Comparison of ENCODE assay signal across 17 cellular contexts in the genomic region with DNA sequence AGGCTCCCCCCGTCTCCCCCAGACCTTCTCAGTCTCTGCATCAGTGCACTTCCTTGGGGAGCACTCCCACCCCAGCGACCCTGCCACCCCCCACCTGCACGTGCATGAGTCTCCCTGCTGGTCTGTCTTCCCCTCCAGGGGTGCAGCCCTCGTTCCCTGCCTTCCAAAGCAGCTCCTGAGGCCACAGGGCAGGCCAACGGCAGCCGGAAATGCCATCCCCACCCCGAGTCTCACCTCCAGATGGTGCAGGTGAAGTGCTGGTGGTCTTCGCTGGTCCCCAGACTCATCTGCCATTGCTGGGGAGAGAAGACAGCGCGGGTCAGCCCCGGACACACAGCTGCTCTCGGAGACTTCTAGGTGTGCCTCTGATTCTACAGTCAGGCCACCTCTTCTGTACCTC. TPM values are rescaled to one million over a fixed set of nuclear protein-coding genes. Genes with fewer than 3 reads are reported as not detected.
DNase-seq lines count a peak whose midpoint lies in the region; ATAC-seq and TF ChIP-seq lines count a peak whose summit lies in the region.
"Had no signal": no experiment of that assay in that cellular context is flagged by ENCODE, and none has a peak within 500 bp of the region (broad histone marks: within the 10 kb centered on the region; RNA-seq: fewer than 3 reads in every experiment).

No MANE protein-coding gene starts in this region.

- H3K9me3 ChIP-seq in IMR-90 (ENCODE audit: control insufficient read depth, insufficient read depth, low read length) = no peaks in the 10 kb centered on the region
- H3K9me3 ChIP-seq: A549, Caco-2 had no signal

- H3K4me3 Mint-ChIP-seq in activated naive CD4-positive, alpha-beta T cell treated with anti-CD3 and anti-CD28 coated beads for 36 hours = no peak overlapping the region
- H3K4me3 Mint-ChIP-seq in dendritic cell treated with granulocyte-macrophage colony-stimulating factor and Interleukin-4, amounts not matched to agents 40 ng/mL and 50 ng/mL, for 4 days = no peak overlapping the region
- H3K4me3 Mint-ChIP-seq in stimulated activated effector memory CD8-positive, alpha-beta T cell treated with anti-CD3 and anti-CD28 coated beads, Interleukin-12 subunit alpha, Interleukin-12 subunit beta, amount 100 ng/mL, for 72 hours = no peak overlapping the region
- no peak overlapping the region for H3K4me3 Mint-ChIP-seq in activated CD4-positive, alpha-beta memory T cell treated with anti-CD3 and anti-CD28 coated beads, Interleukin-2, amount 10 ng/mL, durations not matched to agents 7 days and 5 days
- H3K4me3 Mint-ChIP-seq: CD4-positive, alpha-beta T cell; HFFc6 had no signal

- in situ Hi-C loops in IMR-90 (cut with MboI; ENCODE audit: low sequenced_read_pairs) = no loop called here

- TF ChIP-seq RAD21 in IMR-90 (IDR thresholded peaks at IDR 0.05; ENCODE audit: low read length) = no peak

- H3K14ac ChIP-seq in IMR-90 (replicated peaks; ENCODE audit: low read depth, low read length) = no peak overlapping the region

- no peak overlapping the region for H4K91ac ChIP-seq in IMR-90 (ENCODE audit: insufficient read depth, low read depth, low read length)

- no peak overlapping the region for H3K18ac ChIP-seq in IMR-90 (ENCODE audit: low read depth, low read length)

- H3K36me3 Mint-ChIP-seq in activated naive CD4-positive, alpha-beta T cell treated with anti-CD3 and anti-CD28 coated beads for 36 hours (ENCODE audit: low read depth) = peaks cover 18% of the 10 kb centered on the region
- peaks cover 96% of the 10 kb centered on the region for H3K36me3 Mint-ChIP-seq in dendritic cell treated with granulocyte-macrophage colony-stimulating factor and Interleukin-4, amounts not matched to agents 40 ng/mL and 50 ng/mL, for 4 days (ENCODE audit: low read depth)
- H3K36me3 Mint-ChIP-seq in stimulated activated effector memory CD8-positive, alpha-beta T cell treated with anti-CD3 and anti-CD28 coated beads, Interleukin-12 subunit alpha, Interleukin-12 subunit beta, amount 100 ng/mL, for 72 hours = peaks cover 91% of the 10 kb centered on the region
- H3K36me3 Mint-ChIP-seq in activated CD4-positive, alpha-beta memory T cell treated with anti-CD3 and anti-CD28 coated beads, Interleukin-2, amount 10 ng/mL, durations not matched to agents 7 days and 5 days (ENCODE audit: low read depth) = peaks cover 40% of the 10 kb centered on the region

- H2AFZ ChIP-seq in IMR-90 (replicated peaks; ENCODE audit: low read length, poor library complexity) = peak overlapping the region; percentile 14

- POLR2A ChIA-PET in IMR-90 (lab: Charles Lee; ENCODE audit: unreplicated experiment) = no interaction called here
- POLR2A ChIA-PET in activated CD4-positive, alpha-beta memory T cell treated with anti-CD3 and anti-CD28 coated beads, Interleukin-2, amount 10 ng/mL, durations not matched to agents 7 days and 5 days (lab: Charles Lee) = no interaction called here

- TF ChIP-seq CTCF in IMR-90 (conservative IDR thresholded peaks at IDR 0.05; ENCODE audit: low read depth, low read length) = no peak

- H4K20me1 ChIP-seq in IMR-90 (ENCODE audit: insufficient read depth, low read length) = peaks cover 48% of the 10 kb centered on the region

- no peak overlapping the region for H4K5ac ChIP-seq in IMR-90 (ENCODE audit: low read depth, low read length)

- H2BK15ac ChIP-seq in IMR-90 (ENCODE audit: low read depth, low read length) = no peak overlapping the region

- H4K8ac ChIP-seq in IMR-90 (ENCODE audit: low read depth in 2 of 2, low read length in 2 of 2) = no peak overlapping the region

- no peak overlapping the region for H3K4me2 ChIP-seq in IMR-90 (ENCODE audit: low read depth, low read length)
- H3K4me2 ChIP-seq: A549 had no signal

- H3K27me3 Mint-ChIP-seq in activated naive CD4-positive, alpha-beta T cell treated with anti-CD3 and anti-CD28 coated beads for 36 hours (ENCODE audit: low read depth) = no peaks in the 10 kb centered on the region
- H3K27me3 Mint-ChIP-seq in dendritic cell treated with granulocyte-macrophage colony-stimulating factor and Interleukin-4, amounts not matched to agents 40 ng/mL and 50 ng/mL, for 4 days = no peaks in the 10 kb centered on the region
- H3K27me3 Mint-ChIP-seq in activated CD4-positive, alpha-beta memory T cell treated with anti-CD3 and anti-CD28 coated beads, Interleukin-2, amount 10 ng/mL, durations not matched to agents 7 days and 5 days = no peaks in the 10 kb centered on the region
- H3K27me3 Mint-ChIP-seq: CD4-positive, alpha-beta T cell had no signal

- dilution Hi-C loops in IMR-90 (cut with HindIII; ENCODE audit: low sequenced_read_pairs, unreplicated experiment) = no loop called here

- H3K4ac ChIP-seq in IMR-90 (ENCODE audit: low read depth, low read length) = no peak overlapping the region

- no TSS peak for BruUV-seq in IMR-90 (replicated peaks; lab: Mats Ljungman, UMichigan)

- no peak overlapping the region for H2AK5ac ChIP-seq in IMR-90 (ENCODE audit: low read depth, low read length)

- H3K9me1 ChIP-seq in IMR-90 (ENCODE audit: insufficient read depth, low read length) = no peaks in the 10 kb centered on the region; the same call in 1 of the 2 replicates

- H2BK5ac ChIP-seq in IMR-90 (ENCODE audit: low read depth, low read length, poor library complexity, severe bottlenecking) = no peak overlapping the region

- no peak overlapping the region for H3K9ac ChIP-seq in IMR-90 (ENCODE audit: low read depth, low read length)

- H2AK9ac ChIP-seq in IMR-90 (replicated peaks; ENCODE audit: low read depth, low read length, poor library complexity) = peak overlapping the region; percentile 76

- intact Hi-C loops in activated naive CD4-positive, alpha-beta T cell treated with anti-CD3 and anti-CD28 coated beads for 36 hours (cut with micrococcal nuclease) = no loop called here
- intact Hi-C loops in IMR-90 (cut with micrococcal nuclease) = no loop called here
- intact Hi-C loops in dendritic cell treated with granulocyte-macrophage colony-stimulating factor and Interleukin-4, amounts not matched to agents 40 ng/mL and 50 ng/mL, for 4 days (cut with micrococcal nuclease) = no loop called here

- WGBS in IMR-90 (ENCODE audit: extremely low coverage in 2 of 2, insufficient read length in 1 of 2), 2 experiments = 100% methylated on average over 1 of the region's 12 CpGs; no CpG with 5 or more reads in 1 of the 2 experiments

- no peak overlapping the region for H3K4me3 ChIP-seq in IMR-90 (ENCODE audit: insufficient read depth, low read depth, low read length)
- H3K4me3 ChIP-seq: A549 had no signal

- no peak for DNase-seq in activated naive CD4-positive, alpha-beta T cell treated with anti-CD3 and anti-CD28 coated beads for 36 hours
- DNase-seq in activated naive CD4-positive, alpha-beta T cell treated with Interleukin-2 at 50 U/mL for 16 hours = no peak
- DNase-seq in IMR-90 (no peak), inferior parietal cortex (ENCODE audit: extremely low spot score) (no peak)
- DNase-seq in stimulated activated effector memory CD8-positive, alpha-beta T cell treated with anti-CD3 and anti-CD28 coated beads, Interleukin-12 subunit alpha, Interleukin-12 subunit beta, amount 100 ng/mL, for 72 hours (ENCODE audit: low spot score in 2 of 2) = no peak
- DNase-seq in activated CD4-positive, alpha-beta memory T cell treated with anti-CD3 and anti-CD28 coated beads, Interleukin-2, amount 10 ng/mL, durations not matched to agents 7 days and 5 days = no peak
- DNase-seq: AML-193; Caco-2; CD4-positive, alpha-beta T cell; GOT3; H7; HFFc6 had no signal

- H3K27me3 ChIP-seq in IMR-90 (ENCODE audit: control insufficient read depth, insufficient read depth, low read length) = no peaks in the 10 kb centered on the region

- peak overlapping the region; percentile 24 for H3K27ac Mint-ChIP-seq in activated naive CD4-positive, alpha-beta T cell treated with anti-CD3 and anti-CD28 coated beads for 36 hours
- peak overlapping the region; percentile 55 for H3K27ac Mint-ChIP-seq in dendritic cell treated with granulocyte-macrophage colony-stimulating factor and Interleukin-4, amounts not matched to agents 40 ng/mL and 50 ng/mL, for 4 days
- H3K27ac Mint-ChIP-seq in stimulated activated effector memory CD8-positive, alpha-beta T cell treated with anti-CD3 and anti-CD28 coated beads, Interleukin-12 subunit alpha, Interleukin-12 subunit beta, amount 100 ng/mL, for 72 hours = peak overlapping the region; percentile 67
- H3K27ac Mint-ChIP-seq in activated CD4-positive, alpha-beta memory T cell treated with anti-CD3 and anti-CD28 coated beads, Interleukin-2, amount 10 ng/mL, durations not matched to agents 7 days and 5 days = no peak overlapping the region
- H3K27ac Mint-ChIP-seq: CD4-positive, alpha-beta T cell; HFFc6 had no signal

- no peak overlapping the region for H2BK120ac ChIP-seq in IMR-90 (ENCODE audit: low read depth, low read length)

- H3K23ac ChIP-seq in IMR-90 (ENCODE audit: low read depth, low read length) = no peak overlapping the region

- CTCF ChIA-PET in activated naive CD4-positive, alpha-beta T cell treated with anti-CD3 and anti-CD28 coated beads for 36 hours (lab: Charles Lee) = no interaction called here
- CTCF ChIA-PET in IMR-90 (lab: Yijun Ruan, JAX) = no interaction called here
- CTCF ChIA-PET in activated CD4-positive, alpha-beta memory T cell treated with anti-CD3 and anti-CD28 coated beads, Interleukin-2, amount 10 ng/mL, durations not matched to agents 7 days and 5 days (lab: Charles Lee) = interaction anchor here (0.9 kb wide), 1 partner anchor 12 kb away, joined by 4 read pairs; no protein-coding TSS in a partner anchor

- H3K4me1 Mint-ChIP-seq in activated naive CD4-positive, alpha-beta T cell treated with anti-CD3 and anti-CD28 coated beads for 36 hours (ENCODE audit: low read depth) = peaks cover 17% of the 10 kb centered on the region
- peaks cover 69% of the 10 kb centered on the region for H3K4me1 Mint-ChIP-seq in dendritic cell treated with granulocyte-macrophage colony-stimulating factor and Interleukin-4, amounts not matched to agents 40 ng/mL and 50 ng/mL, for 4 days (ENCODE audit: low read depth)
- peaks cover 31% of the 10 kb centered on the region for H3K4me1 Mint-ChIP-seq in stimulated activated effector memory CD8-positive, alpha-beta T cell treated with anti-CD3 and anti-CD28 coated beads, Interleukin-12 subunit alpha, Interleukin-12 subunit beta, amount 100 ng/mL, for 72 hours
- peaks cover 21% of the 10 kb centered on the region for H3K4me1 Mint-ChIP-seq in activated CD4-positive, alpha-beta memory T cell treated with anti-CD3 and anti-CD28 coated beads, Interleukin-2, amount 10 ng/mL, durations not matched to agents 7 days and 5 days

- H3K4me1 ChIP-seq in IMR-90 (ENCODE audit: control insufficient read depth, insufficient read depth, low read length) = peaks cover 2% of the 10 kb centered on the region; the same call in 1 of the 2 replicates

- peaks cover 28 to 76% of the 10 kb centered on the region in 2 experiments for H3K79me1 ChIP-seq in IMR-90 (ENCODE audit: low read depth in 1 of 2, low read length in 2 of 2)

- no peak for ATAC-seq in IMR-90 (ENCODE audit: low read depth)
- ATAC-seq in stimulated activated effector memory CD8-positive, alpha-beta T cell treated with anti-CD3 and anti-CD28 coated beads, Interleukin-12 subunit alpha, Interleukin-12 subunit beta, amount 100 ng/mL, for 72 hours = no peak
- ATAC-seq: A549, HCT116 had no signal

- TF ChIP-seq POLR2A in IMR-90 (IDR thresholded peaks at IDR 0.05; ENCODE audit: low read depth, low read length) = no peak

- peaks cover 53% of the 10 kb centered on the region for H3K36me3 ChIP-seq in IMR-90 (ENCODE audit: control insufficient read depth, insufficient read depth, low read length)

- H3K9me3 Mint-ChIP-seq in activated naive CD4-positive, alpha-beta T cell treated with anti-CD3 and anti-CD28 coated beads for 36 hours = no peaks in the 10 kb centered on the region
- H3K9me3 Mint-ChIP-seq in dendritic cell treated with granulocyte-macrophage colony-stimulating factor and Interleukin-4, amounts not matched to agents 40 ng/mL and 50 ng/mL, for 4 days = no peaks in the 10 kb centered on the region
- no peaks in the 10 kb centered on the region for H3K9me3 Mint-ChIP-seq in stimulated activated effector memory CD8-positive, alpha-beta T cell treated with anti-CD3 and anti-CD28 coated beads, Interleukin-12 subunit alpha, Interleukin-12 subunit beta, amount 100 ng/mL, for 72 hours
- no peaks in the 10 kb centered on the region for H3K9me3 Mint-ChIP-seq in activated CD4-positive, alpha-beta memory T cell treated with anti-CD3 and anti-CD28 coated beads, Interleukin-2, amount 10 ng/mL, durations not matched to agents 7 days and 5 days
- H3K9me3 Mint-ChIP-seq: CD4-positive, alpha-beta T cell; HFFc6 had no signal

- H2BK20ac ChIP-seq in IMR-90 (ENCODE audit: low read depth, low read length) = no peak overlapping the region

- H3K27ac ChIP-seq in IMR-90 (ENCODE audit: insufficient read depth, low read length) = no peak overlapping the region
- H3K27ac ChIP-seq: 22Rv1, A549, C4-2B had no signal

- no peak overlapping the region for H3K56ac ChIP-seq in IMR-90 (ENCODE audit: extremely low read depth, insufficient read depth, low read length)

RNA-seq across cellular contexts. Expression of gene MYDGF, which starts 5.5 kb away (rescaled TPM):
- total RNA-seq in activated naive CD4-positive, alpha-beta T cell treated with anti-CD3 and anti-CD28 coated beads for 36 hours = 10 to 100 TPM; 43.5 to 45.5 TPM
- 160 and 203 TPM in 2 replicates for total RNA-seq in IMR-90 (2012; rRNA removed)
- 310 and 381 TPM in 2 replicates for polyA plus RNA-seq in IMR-90 (2012; rRNA removed)
- 436 and 568 TPM in 2 replicates for polyA plus RNA-seq in IMR-90 (2012; cell fraction: cytosol; rRNA removed)
- 93.6 and 181 TPM in 2 replicates for polyA plus RNA-seq in IMR-90 (2012; cell fraction: nucleus; rRNA removed; ENCODE audit: low replicate concordance)
- total RNA-seq in activated CD4-positive, alpha-beta memory T cell treated with anti-CD3 and anti-CD28 coated beads, Interleukin-2, amount 10 ng/mL, durations not matched to agents 7 days and 5 days = 10 to 100 TPM; 67.1 to 68.7 TPM

RNA-seq across cellular contexts. Expression of gene TNFAIP8L1, which starts 25.3 kb away (rescaled TPM):
- 10 to 100 TPM; 19.9 to 20.4 TPM for total RNA-seq in activated naive CD4-positive, alpha-beta T cell treated with anti-CD3 and anti-CD28 coated beads for 36 hours
- 2.5 and 3.1 TPM in 2 replicates for total RNA-seq in IMR-90 (2012; rRNA removed)
- 6.0 TPM in 2 replicates for polyA plus RNA-seq in IMR-90 (2012; rRNA removed)
- polyA plus RNA-seq in IMR-90 (2012; cell fraction: cytosol; rRNA removed) = 5.1 and 7.1 TPM in 2 replicates
- 2.3 and 2.9 TPM in 2 replicates for polyA plus RNA-seq in IMR-90 (2012; cell fraction: nucleus; rRNA removed; ENCODE audit: low replicate concordance)
- 10 to 100 TPM; 18.4 to 18.6 TPM for total RNA-seq in activated CD4-positive, alpha-beta memory T cell treated with anti-CD3 and anti-CD28 coated beads, Interleukin-2, amount 10 ng/mL, durations not matched to agents 7 days and 5 days

RNA-seq across cellular contexts. Expression of gene DPP9, which starts 59.0 kb away (rescaled TPM):
- total RNA-seq in activated naive CD4-positive, alpha-beta T cell treated with anti-CD3 and anti-CD28 coated beads for 36 hours = 10 to 100 TPM; 40.8 to 41.9 TPM
- total RNA-seq in IMR-90 (2012; rRNA removed) = 12.2 and 12.4 TPM in 2 replicates
- 33.0 and 37.3 TPM in 2 replicates for polyA plus RNA-seq in IMR-90 (2012; rRNA removed)
- polyA plus RNA-seq in IMR-90 (2012; cell fraction: cytosol; rRNA removed) = 27.1 and 46.5 TPM in 2 replicates
- 36.9 and 57.3 TPM in 2 replicates for polyA plus RNA-seq in IMR-90 (2012; cell fraction: nucleus; rRNA removed; ENCODE audit: low replicate concordance)
- total RNA-seq in activated CD4-positive, alpha-beta memory T cell treated with anti-CD3 and anti-CD28 coated beads, Interleukin-2, amount 10 ng/mL, durations not matched to agents 7 days and 5 days = 10 to 100 TPM; 67.6 to 78.3 TPM
